ENCODE assay signal across 1 cellular context in genomic region chr12:86331012-86331411, GRCh38.
TF ChIP-seq lines count a peak whose summit lies in the region.

No MANE protein-coding gene starts in this region.

TF ChIP-seq in GM23338, 12 proteins besides CTCF, POLR2A, EP300 and RAD21 (continued from another document):
- TF ChIP-seq, protein P1, sequence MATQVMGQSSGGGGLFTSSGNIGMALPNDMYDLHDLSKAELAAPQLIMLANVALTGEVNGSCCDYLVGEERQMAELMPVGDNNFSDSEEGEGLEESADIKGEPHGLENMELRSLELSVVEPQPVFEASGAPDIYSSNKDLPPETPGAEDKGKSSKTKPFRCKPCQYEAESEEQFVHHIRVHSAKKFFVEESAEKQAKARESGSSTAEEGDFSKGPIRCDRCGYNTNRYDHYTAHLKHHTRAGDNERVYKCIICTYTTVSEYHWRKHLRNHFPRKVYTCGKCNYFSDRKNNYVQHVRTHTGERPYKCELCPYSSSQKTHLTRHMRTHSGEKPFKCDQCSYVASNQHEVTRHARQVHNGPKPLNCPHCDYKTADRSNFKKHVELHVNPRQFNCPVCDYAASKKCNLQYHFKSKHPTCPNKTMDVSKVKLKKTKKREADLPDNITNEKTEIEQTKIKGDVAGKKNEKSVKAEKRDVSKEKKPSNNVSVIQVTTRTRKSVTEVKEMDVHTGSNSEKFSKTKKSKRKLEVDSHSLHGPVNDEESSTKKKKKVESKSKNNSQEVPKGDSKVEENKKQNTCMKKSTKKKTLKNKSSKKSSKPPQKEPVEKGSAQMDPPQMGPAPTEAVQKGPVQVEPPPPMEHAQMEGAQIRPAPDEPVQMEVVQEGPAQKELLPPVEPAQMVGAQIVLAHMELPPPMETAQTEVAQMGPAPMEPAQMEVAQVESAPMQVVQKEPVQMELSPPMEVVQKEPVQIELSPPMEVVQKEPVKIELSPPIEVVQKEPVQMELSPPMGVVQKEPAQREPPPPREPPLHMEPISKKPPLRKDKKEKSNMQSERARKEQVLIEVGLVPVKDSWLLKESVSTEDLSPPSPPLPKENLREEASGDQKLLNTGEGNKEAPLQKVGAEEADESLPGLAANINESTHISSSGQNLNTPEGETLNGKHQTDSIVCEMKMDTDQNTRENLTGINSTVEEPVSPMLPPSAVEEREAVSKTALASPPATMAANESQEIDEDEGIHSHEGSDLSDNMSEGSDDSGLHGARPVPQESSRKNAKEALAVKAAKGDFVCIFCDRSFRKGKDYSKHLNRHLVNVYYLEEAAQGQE (IDR thresholded peaks at IDR 0.05; ENCODE audit: unreplicated experiment), result no peak
- TF ChIP-seq, protein P2, sequence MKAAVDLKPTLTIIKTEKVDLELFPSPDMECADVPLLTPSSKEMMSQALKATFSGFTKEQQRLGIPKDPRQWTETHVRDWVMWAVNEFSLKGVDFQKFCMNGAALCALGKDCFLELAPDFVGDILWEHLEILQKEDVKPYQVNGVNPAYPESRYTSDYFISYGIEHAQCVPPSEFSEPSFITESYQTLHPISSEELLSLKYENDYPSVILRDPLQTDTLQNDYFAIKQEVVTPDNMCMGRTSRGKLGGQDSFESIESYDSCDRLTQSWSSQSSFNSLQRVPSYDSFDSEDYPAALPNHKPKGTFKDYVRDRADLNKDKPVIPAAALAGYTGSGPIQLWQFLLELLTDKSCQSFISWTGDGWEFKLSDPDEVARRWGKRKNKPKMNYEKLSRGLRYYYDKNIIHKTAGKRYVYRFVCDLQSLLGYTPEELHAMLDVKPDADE (IDR thresholded peaks at IDR 0.05), result no peak
- TF ChIP-seq POLR2AphosphoS5 (IDR thresholded peaks at IDR 0.05; ENCODE audit: low read depth), result no peak
- no peak for TF ChIP-seq JUNB (IDR thresholded peaks at IDR 0.05; ENCODE audit: unreplicated experiment)
- TF ChIP-seq EZH2 (IDR thresholded peaks at IDR 0.05; ENCODE audit: low read depth, unreplicated experiment), result no peak
- TF ChIP-seq EZH2phosphoT487 (IDR thresholded peaks at IDR 0.05; ENCODE audit: unreplicated experiment), result no peak
- no peak for TF ChIP-seq NANOG (IDR thresholded peaks at IDR 0.05; ENCODE audit: borderline replicate concordance)
- no peak for TF ChIP-seq STAT1 (IDR thresholded peaks at IDR 0.05; ENCODE audit: unreplicated experiment)
- TF ChIP-seq ZNF114 (CRISPR knock-in tag; IDR thresholded peaks at IDR 0.05), result no peak
